In genomic region chr3:112653881-112654300, GRCh38 we compare ENCODE assay signal across 12 cellular contexts. TPM values are rescaled to one million over a fixed set of nuclear protein-coding genes. Genes with fewer than 3 reads are reported as not detected.
DNase-seq lines count a peak whose midpoint lies in the region; TF ChIP-seq lines count a peak whose summit lies in the region.
"Had no signal": no experiment of that assay in that cellular context is flagged by ENCODE, and none has a peak within 500 bp of the region (broad histone marks: within the 10 kb centered on the region; RNA-seq: fewer than 3 reads in every experiment).

No MANE protein-coding gene starts in this region.

- TF ChIP-seq CTCF in AG04450 (IDR thresholded peaks at IDR 0.05; ENCODE audit: low read depth, low read length) = 0 out of 2 replicates have a peak, but pooled peaks have one; percentile 10
- TF ChIP-seq CTCF in osteoblast (IDR thresholded peaks at IDR 0.05; ENCODE audit: extremely low read depth, low read depth, low read length) = no peak

- H3K9me3 ChIP-seq in AG04450 (ENCODE audit: control insufficient read depth, insufficient read depth, low read length) (no peaks in the 10 kb centered on the region), osteoblast (ENCODE audit: low read depth, low read length) (no peaks in the 10 kb centered on the region)
- H3K9me3 ChIP-seq: BLaER1 had no signal

- H3K4me3 ChIP-seq in AG04450 (ENCODE audit: low read depth, low read length) (peak overlapping the region; percentile 17; the same call in 1 of the 2 replicates), osteoblast (ENCODE audit: insufficient read depth, low read length) (peak overlapping the region; percentile 52)
- H3K4me3 ChIP-seq: BLaER1 had no signal

- H3K27me3 ChIP-seq in AG04450 (ENCODE audit: control insufficient read depth, insufficient read depth, low read length) = no peaks in the 10 kb centered on the region
- H3K27me3 ChIP-seq in osteoblast (ENCODE audit: insufficient read depth, low read length) = no peaks in the 10 kb centered on the region
- H3K27me3 ChIP-seq: BLaER1 had no signal

- peaks cover 68% of the 10 kb centered on the region for H3K4me1 ChIP-seq in osteoblast (ENCODE audit: insufficient read depth, low read length)
- H3K4me1 ChIP-seq: BLaER1 had no signal

- DNase-seq in AG04450 (ENCODE audit: low read depth, low spot score) (peak; percentile 95), RPMI7951 (ENCODE audit: low read depth) (peak; percentile 74), fibroblast of peridontal ligament (ENCODE audit: extremely low read depth) (peak; percentile 87), osteoblast (ENCODE audit: insufficient read length, low spot score, missing footprints) (peak; percentile 86), NCI-H748 (lab: John Stamatoyannopoulos, UW; ENCODE audit: unreplicated experiment) (no peak), DMS114 treated with DMSO at 0.1 percent for 48 hours (lab: John Stamatoyannopoulos, UW; ENCODE audit: unreplicated experiment) (no peak), head of caudate nucleus (no peak), NCI-H1417 treated with DMSO at 0.1 percent for 48 hours (lab: John Stamatoyannopoulos, UW) (no peak)
- DNase-seq: activated T-cell treated with anti-CD3 and anti-CD28 coated beads, Interleukin-2, amount 50 U/mL, for 4 hours; kidney; NCI-H524 had no signal

- CTCF ChIA-PET in AG04450 (lab: Charles Lee) = interaction anchor here (1.5 to 5.0 kb wide), 5 partner anchors 11 to 325 kb away, joined by 5 to 40 read pairs (median 10); no protein-coding TSS in a partner anchor

- peak overlapping the region; percentile 81 for H3K4me2 ChIP-seq in osteoblast (ENCODE audit: insufficient read depth, low read length)
- H3K4me2 ChIP-seq: BLaER1 had no signal

- no peaks in the 10 kb centered on the region for H3K36me3 ChIP-seq in osteoblast (ENCODE audit: insufficient read depth, low read length)
- H3K36me3 ChIP-seq: BLaER1 had no signal

- H3K79me2 ChIP-seq in osteoblast (ENCODE audit: insufficient read depth, low read length) = no peaks in the 10 kb centered on the region

- H3K27ac ChIP-seq in AG04450 (ENCODE audit: low read depth, low read length) (peak overlapping the region; percentile 99), osteoblast (ENCODE audit: low read depth, low read length) (peak overlapping the region; percentile 98)
- H3K27ac ChIP-seq: BLaER1 had no signal

- no peaks in the 10 kb centered on the region for H4K20me1 ChIP-seq in osteoblast (ENCODE audit: insufficient read depth, low read length)
- H4K20me1 ChIP-seq: BLaER1 had no signal

- intact Hi-C loops in head of caudate nucleus (cut with DNase I) = no loop called here

- POLR2A ChIA-PET in AG04450 (lab: Yijun Ruan, JAX) = interaction anchor here (0.7 to 2.5 kb wide), 22 partner anchors 12 to 557 kb away, joined by 3 to 24 read pairs (median 4); partner anchors contain the start of genes ATG3, BOC, CCDC80 and SLC35A5

- no peak overlapping the region for H2AFZ ChIP-seq in osteoblast (ENCODE audit: low read length)

RNA-seq across cellular contexts. Expression of gene CCDC80, which starts 12.9 kb away (rescaled TPM):
- polyA plus RNA-seq in AG04450 (2011; rRNA removed) = 202 and 289 TPM in 2 replicates
- 122 and 160 TPM in 2 replicates for polyA minus RNA-seq in AG04450 (2011; rRNA and poly(A)+ RNA removed)
- 29.1 and 44.6 TPM in 2 replicates for total RNA-seq in RPMI7951 (2014; rRNA removed; shearing (Covaris generic))
- total RNA-seq in osteoblast = 564 and 657 TPM in 2 replicates

Comparison
In these comparisons a context has a peak if more than half of its experiments do, and no peak if none do; other contexts are left out.
1. DNase-seq: peak in AG04450 (single experiment), RPMI7951 (single experiment), fibroblast of peridontal ligament (single experiment) and osteoblast (single experiment); none in NCI-H748 (single experiment), DMS114 treated with DMSO at 0.1 percent for 48 hours (single experiment), head of caudate nucleus (0 of 42) and NCI-H1417 treated with DMSO at 0.1 percent for 48 hours (single experiment).
2. RNA of gene CCDC80, which starts 12.9 kb away (total RNA-seq): 564 to 657 TPM in osteoblast; 29.1 to 44.6 TPM in RPMI7951; every median in the first group is over 10 times any median in the second.